In genomic region chr3:114799789-114800188, GRCh38 we compare ENCODE assay signal across 22 cellular contexts.
DNase-seq lines count a peak whose midpoint lies in the region; FAIRE-seq and TF ChIP-seq lines count a peak whose summit lies in the region.
"Had no signal": no experiment of that assay in that cellular context is flagged by ENCODE, and none has a peak within 500 bp of the region (broad histone marks: within the 10 kb centered on the region; RNA-seq: fewer than 3 reads in every experiment).

No MANE protein-coding gene starts in this region.

- peak; percentile 18 for DNase-seq in Caki2 (ENCODE audit: low read depth)
- DNase-seq in GM12891 (ENCODE audit: insufficient read length, low spot score): no peak
- peak; percentile 34 for DNase-seq in RPMI7951 (ENCODE audit: low read depth)
- peak; percentile 50 for DNase-seq in kidney tubule cell (ENCODE audit: low spot score)
- DNase-seq in coronary artery (ENCODE audit: low spot score): no peak
- no peak for DNase-seq in NCI-H2171 treated with DMSO at 0.1 percent for 48 hours (lab: John Stamatoyannopoulos, UW)
- DNase-seq in effector CD8-positive, alpha-beta T cell (lab: John Stamatoyannopoulos, UW): no peak
- no peak for DNase-seq in ecto neural progenitor cell (ENCODE audit: low spot score)
- DNase-seq: KBM-7, NCI-H1092 treated with DMSO at 0.1 percent for 48 hours, NCI-H1436 treated with DMSO at 0.1 percent for 48 hours, NCI-H1930, NCI-H446, NCI-H526 treated with DMSO at 0.1 percent for 48 hours, PC-3, SHP77 treated with DMSO at 0.1 percent for 48 hours had no signal

- in situ Hi-C loops in Caki2 (cut with HindIII; ENCODE audit: low pct_unique_long_range_greater_than_20kb, low sequenced_read_pairs): no loop called here

- FAIRE-seq in GM12891 (lab: Jason Lieb, UNC): peak; percentile 23
- FAIRE-seq: A204.1, GM12892 had no signal

- no peak for TF ChIP-seq POLR2A in GM12891 (IDR thresholded peaks at IDR 0.05; ENCODE audit: low read depth, low read length)

- no peak for TF ChIP-seq CTCF in coronary artery (IDR thresholded peaks at IDR 0.05)

- H3K4me3 ChIP-seq in coronary artery: no peak overlapping the region
- H3K4me3 ChIP-seq: HAP-1, SK-N-MC had no signal

- no peak overlapping the region for H3K27ac ChIP-seq in coronary artery
- H3K27ac ChIP-seq: HL-60, RWPE1, SK-N-MC had no signal

TF ChIP-seq in GM12891, 5 proteins besides CTCF, POLR2A, EP300 and RAD21:
- no peak for TF ChIP-seq SPI1 (IDR thresholded peaks at IDR 0.05; ENCODE audit: low read depth, low read length)
- no peak for TF ChIP-seq POU2F2 (IDR thresholded peaks at IDR 0.05; ENCODE audit: low read depth, low read length)
- TF ChIP-seq POLR2AphosphoS5 (IDR thresholded peaks at IDR 0.05; ENCODE audit: low read depth, low read length): no peak
- no peak for TF ChIP-seq PAX5 (IDR thresholded peaks at IDR 0.05; ENCODE audit: insufficient read depth, low read length, severe bottlenecking)
- TF ChIP-seq TAF1 (IDR thresholded peaks at IDR 0.05; ENCODE audit: low read depth, low read length): no peak

Comparison
In these comparisons a context has a peak if more than half of its experiments do, and no peak if none do; other contexts are left out.
1. DNase-seq: peak in Caki2 (single experiment), RPMI7951 (single experiment) and kidney tubule cell (single experiment); none in GM12891 (single experiment), coronary artery (single experiment), NCI-H2171 treated with DMSO at 0.1 percent for 48 hours (single experiment), effector CD8-positive, alpha-beta T cell (single experiment) and ecto neural progenitor cell (single experiment).